In genomic region chr17:47295037-47295873, GRCh38 we compare ENCODE assay signal across 10 cellular contexts. TPM values are rescaled to one million over a fixed set of nuclear protein-coding genes. Genes with fewer than 3 reads are reported as not detected.
DNase-seq lines count a peak whose midpoint lies in the region; ATAC-seq and TF ChIP-seq lines count a peak whose summit lies in the region.
"Had no signal": no experiment of that assay in that cellular context is flagged by ENCODE, and none has a peak within 500 bp of the region (broad histone marks: within the 10 kb centered on the region; RNA-seq: fewer than 3 reads in every experiment).

No MANE protein-coding gene starts in this region.

- peak overlapping the region; percentile 85 for H3K27ac Mint-ChIP-seq in stimulated activated naive B cell treated with anti-CD40 and anti-IgM and Interleukin-4, amounts not matched to agents 10 μg/mL and 1 μg/mL and 100 μg/mL, for 72 hours

- H3K27ac ChIP-seq in caudate nucleus (ENCODE audit: low read depth, low read length) (peak overlapping the region; percentile 74), suprapubic skin (no peak overlapping the region)
- H3K27ac ChIP-seq: cardiac muscle cell had no signal

- no peaks in the 10 kb centered on the region for H3K9me3 ChIP-seq in suprapubic skin

- no peaks in the 10 kb centered on the region for H3K9me3 Mint-ChIP-seq in stimulated activated naive B cell treated with anti-CD40 and anti-IgM and Interleukin-4, amounts not matched to agents 10 μg/mL and 1 μg/mL and 100 μg/mL, for 72 hours

- H3K4me3 Mint-ChIP-seq in stimulated activated naive B cell treated with anti-CD40 and anti-IgM and Interleukin-4, amounts not matched to agents 10 μg/mL and 1 μg/mL and 100 μg/mL, for 72 hours, result peak overlapping the region; percentile 44 to 67

- peak; percentile 47 for DNase-seq in H7
- DNase-seq in caudate nucleus (lab: John Stamatoyannopoulos, UW), result peak in 48 of 61 donors; percentile 12 to 78 (median 36)
- DNase-seq in medulla oblongata (ENCODE audit: extremely low spot score), result peak; percentile 83
- DNase-seq in stimulated activated naive B cell treated with anti-CD40 and anti-IgM and Interleukin-4, amounts not matched to agents 10 μg/mL and 1 μg/mL and 100 μg/mL, for 72 hours, result no peak
- no peak for DNase-seq in left colon
- DNase-seq in suprapubic skin (ENCODE audit: low spot score in 2 of 2), result no peak
- no peak for DNase-seq in HuH-7.5 (ENCODE audit: low spot score)
- DNase-seq in EL, result no peak
- DNase-seq: NCI-H1105 treated with DMSO at 0.1 percent for 48 hours had no signal

- WGBS in suprapubic skin, result 64% methylated on average over 12 of the region's 14 CpGs

- no peak for ATAC-seq in stimulated activated naive B cell treated with anti-CD40 and anti-IgM and Interleukin-4, amounts not matched to agents 10 μg/mL and 1 μg/mL and 100 μg/mL, for 72 hours (replicated peaks)
- no peak for ATAC-seq in left colon

- intact Hi-C loops in left colon (cut with DNase I, micrococcal nuclease), result no loop called here

- peaks cover 25 to 58% of the 10 kb centered on the region in 2 donors for H3K4me1 Mint-ChIP-seq in stimulated activated naive B cell treated with anti-CD40 and anti-IgM and Interleukin-4, amounts not matched to agents 10 μg/mL and 1 μg/mL and 100 μg/mL, for 72 hours

- H3K27me3 Mint-ChIP-seq in stimulated activated naive B cell treated with anti-CD40 and anti-IgM and Interleukin-4, amounts not matched to agents 10 μg/mL and 1 μg/mL and 100 μg/mL, for 72 hours, result no peaks in the 10 kb centered on the region

- TF ChIP-seq POLR2A in suprapubic skin (IDR thresholded peaks at IDR 0.05), result no peak

- no peak for TF ChIP-seq CTCF in suprapubic skin (IDR thresholded peaks at IDR 0.05)

- H3K4me1 ChIP-seq in suprapubic skin, result peaks cover 21% of the 10 kb centered on the region

- H3K36me3 Mint-ChIP-seq in stimulated activated naive B cell treated with anti-CD40 and anti-IgM and Interleukin-4, amounts not matched to agents 10 μg/mL and 1 μg/mL and 100 μg/mL, for 72 hours, result peaks cover 50 to 71% of the 10 kb centered on the region in 2 donors

- H3K36me3 ChIP-seq in H7 (replicated peaks; ENCODE audit: control insufficient read depth, insufficient read depth, low read length) (no peaks in the 10 kb centered on the region), suprapubic skin (peaks cover 4% of the 10 kb centered on the region)

- H3K4me3 ChIP-seq in H7 (ENCODE audit: insufficient read depth, low read depth, low read length) (no peak overlapping the region), suprapubic skin (no peak overlapping the region)
- H3K4me3 ChIP-seq: cardiac muscle cell had no signal

- peaks cover 5% of the 10 kb centered on the region for H3K27me3 ChIP-seq in H7 (ENCODE audit: control insufficient read depth, insufficient read depth, low read length)
- no peaks in the 10 kb centered on the region for H3K27me3 ChIP-seq in suprapubic skin
- H3K27me3 ChIP-seq: cardiac muscle cell had no signal

- no peak for TF ChIP-seq EP300 in suprapubic skin (IDR thresholded peaks at IDR 0.05)

RNA-seq across cellular contexts. Expression of gene EFCAB13, which starts 28.5 kb away (rescaled TPM):
- total RNA-seq in H7 (2014; rRNA removed; shearing (Covaris generic)), result 2.3 and 6.9 TPM in 2 replicates
- total RNA-seq in left colon (1 to 10 TPM; 3.2 to 4.0 TPM), suprapubic skin (1 to 10 TPM in 3 of 4 donors, under 1 TPM in 1; 0.26 to 2.8 (median 2.1) TPM)

RNA-seq across cellular contexts. Expression of gene ITGB3, which starts 41.6 kb away (rescaled TPM):
- 0.07 and 0.35 TPM in 2 replicates for total RNA-seq in H7 (2014; rRNA removed; shearing (Covaris generic))
- total RNA-seq in left colon (10 to 100 TPM in 1 of 2 donors, 1 to 10 TPM in 1; 3.2 to 11.9 TPM), suprapubic skin (1 to 10 TPM in 3 of 4 donors, under 1 TPM in 1; 0.76 to 6.6 (median 4.6) TPM)

Comparison
In these comparisons a context has a peak if more than half of its experiments do, and no peak if none do; other contexts are left out.
1. DNase-seq: peak in H7 (single experiment), caudate nucleus (48 of 61) and medulla oblongata (single experiment); none in stimulated activated naive B cell treated with anti-CD40 and anti-IgM and Interleukin-4, amounts not matched to agents 10 μg/mL and 1 μg/mL and 100 μg/mL, for 72 hours (single experiment), left colon (0 of 2), suprapubic skin (0 of 2), HuH-7.5 (single experiment) and EL (single experiment).